ENCODE assay signal across 13 cellular contexts in the genomic region with DNA sequence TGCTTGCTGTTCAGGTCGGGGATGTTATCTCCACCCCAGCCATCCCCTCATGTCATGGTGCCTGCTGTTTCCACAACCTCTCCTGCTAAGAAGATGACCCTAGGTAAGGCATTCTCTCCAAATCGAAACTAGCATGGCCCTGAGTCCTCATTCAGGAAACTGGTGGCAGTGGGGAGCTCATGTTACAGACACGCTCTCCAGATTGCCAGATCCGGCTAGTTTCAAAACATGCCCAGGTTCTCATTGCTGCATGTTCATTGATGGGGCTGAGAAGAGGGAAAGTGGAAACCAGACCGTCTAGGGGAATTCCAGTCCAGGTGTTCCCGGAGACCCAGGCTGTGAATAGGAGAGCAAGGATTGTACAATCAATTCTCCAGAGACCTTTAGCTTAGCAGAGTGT.
DNase-seq lines count a peak whose midpoint lies in the region; ATAC-seq and TF ChIP-seq lines count a peak whose summit lies in the region.
"Had no signal": no experiment of that assay in that cellular context is flagged by ENCODE, and none has a peak within 500 bp of the region (broad histone marks: within the 10 kb centered on the region; RNA-seq: fewer than 3 reads in every experiment).

No MANE protein-coding gene starts in this region.

- DNase-seq in COR-L47 (lab: John Stamatoyannopoulos, UW) (peak; percentile 70), NCI-H1105 treated with DMSO at 0.1 percent for 48 hours (lab: John Stamatoyannopoulos, UW) (peak; percentile 100), RWPE2 (ENCODE audit: low spot score) (no peak), lower lobe of right lung (no peak), SW 1271 (lab: John Stamatoyannopoulos, UW) (no peak), adrenal gland (no peak), globus pallidus (ENCODE audit: low spot score) (no peak)
- DNase-seq: activated CD8-positive, alpha-beta memory T cell treated with anti-CD3 and anti-CD28 coated beads, Interleukin-2, amount 50 U/mL, for 48 hours; CD4-positive, alpha-beta T cell; posterior cingulate gyrus; SK-N-SH had no signal

- intact Hi-C loops in lower lobe of right lung (cut with DNase I) (no loop called here), adrenal gland (cut with DNase I) (no loop called here)

- TF ChIP-seq CTCF in RWPE2 (IDR thresholded peaks at IDR 0.05; ENCODE audit: poor library complexity, severe bottlenecking) (no peak), lower lobe of right lung (IDR thresholded peaks at IDR 0.05) (no peak), adrenal gland (IDR thresholded peaks at IDR 0.05) (no peak)

- H3K27ac ChIP-seq in RWPE2 (ENCODE audit: poor library complexity, severe bottlenecking), result no peak overlapping the region
- H3K27ac ChIP-seq in lower lobe of right lung, result no peak overlapping the region
- no peak overlapping the region for H3K27ac ChIP-seq in adrenal gland

- H3K36me3 ChIP-seq in RWPE2 (ENCODE audit: low read depth), result no peaks in the 10 kb centered on the region
- H3K36me3 ChIP-seq in lower lobe of right lung, result no peaks in the 10 kb centered on the region
- no peaks in the 10 kb centered on the region for H3K36me3 ChIP-seq in adrenal gland (replicated peaks in 1 of 2)

- H3K4me3 ChIP-seq in RWPE2 (ENCODE audit: severe bottlenecking), result no peak overlapping the region
- H3K4me3 ChIP-seq in lower lobe of right lung, result no peak overlapping the region
- no peak overlapping the region for H3K4me3 ChIP-seq in adrenal gland
- H3K4me3 ChIP-seq: K562 had no signal

- 23 to 46% (median 41%) methylated on average over 6 of the region's 6 CpGs for WGBS in adrenal gland, 4 donors

- H3K4me1 ChIP-seq in RWPE2 (ENCODE audit: insufficient read depth, poor library complexity, severe bottlenecking) (no peaks in the 10 kb centered on the region), lower lobe of right lung (no peaks in the 10 kb centered on the region), adrenal gland (replicated peaks in 1 of 2) (no peaks in the 10 kb centered on the region)

- no peaks in the 10 kb centered on the region for H3K27me3 ChIP-seq in RWPE2 (ENCODE audit: insufficient read depth, poor library complexity, severe bottlenecking)
- H3K27me3 ChIP-seq in lower lobe of right lung (ENCODE audit: low read depth), result no peaks in the 10 kb centered on the region
- no peaks in the 10 kb centered on the region for H3K27me3 ChIP-seq in adrenal gland

- no peak for TF ChIP-seq POLR2A in adrenal gland (IDR thresholded peaks at IDR 0.05)

- ATAC-seq in RWPE2 (ENCODE audit: low read depth) (peak; percentile 58), lower lobe of right lung (peak; percentile 21 to 70), GM21526 (IDR thresholded peaks at IDR 0.05; ENCODE audit: low FRiP score, unreplicated experiment) (no peak)
- ATAC-seq: K562 had no signal

- H3K9me3 ChIP-seq in RWPE2 (ENCODE audit: severe bottlenecking), result no peaks in the 10 kb centered on the region
- H3K9me3 ChIP-seq in lower lobe of right lung, result no peaks in the 10 kb centered on the region
- H3K9me3 ChIP-seq in adrenal gland (replicated peaks in 1 of 3), result no peaks in the 10 kb centered on the region
- H3K9me3 ChIP-seq: SK-N-SH had no signal

Comparison
In these comparisons a context has a peak if more than half of its experiments do, and no peak if none do; other contexts are left out.
1. DNase-seq: peak in COR-L47 (single experiment) and NCI-H1105 treated with DMSO at 0.1 percent for 48 hours (single experiment); none in RWPE2 (single experiment), lower lobe of right lung (single experiment), SW 1271 (0 of 2), adrenal gland (0 of 7) and globus pallidus (single experiment).